Comparison of ENCODE assay signal across 23 cellular contexts in genomic region chrX:148588649-148589310, GRCh38.
A peak's percentile ranks its signal among the peaks of the same experiment; 100 is the strongest.
DNase-seq lines count a peak whose midpoint lies in the region; ATAC-seq and TF ChIP-seq lines count a peak whose summit lies in the region.
"Had no signal": no experiment of that assay in that cellular context is flagged by ENCODE, and none has a peak within 500 bp of the region (broad histone marks: within the 10 kb centered on the region; RNA-seq: fewer than 3 reads in every experiment).

No MANE protein-coding gene starts in this region.

- TF ChIP-seq CTCF in GM23338 (conservative IDR thresholded peaks at IDR 0.05; ENCODE audit: low read depth in 2 of 2) (no peak), OCI-LY3 (IDR thresholded peaks at IDR 0.05; ENCODE audit: low read depth, low read length) (peak; percentile 48), chondrocyte (IDR thresholded peaks at IDR 0.05) (peak; percentile 41), smooth muscle cell (IDR thresholded peaks at IDR 0.05; ENCODE audit: borderline replicate concordance, insufficient read depth, poor library complexity, severe bottlenecking) (no peak)

- H3K9me3 ChIP-seq in OCI-LY3 (ENCODE audit: insufficient read depth, low read length) = no peaks in the 10 kb centered on the region
- H3K9me3 ChIP-seq in smooth muscle cell (replicated peaks; ENCODE audit: low read depth) = peaks cover 7% of the 10 kb centered on the region
- H3K9me3 ChIP-seq: ascending aorta, left ventricle myocardium inferior, thyroid gland had no signal

- no peaks in the 10 kb centered on the region for H3K4me1 ChIP-seq in GM23338 (ENCODE audit: insufficient read depth)
- H3K4me1 ChIP-seq in OCI-LY3 (ENCODE audit: low read length) = peaks cover 31% of the 10 kb centered on the region
- no peaks in the 10 kb centered on the region for H3K4me1 ChIP-seq in smooth muscle cell (ENCODE audit: low read depth)
- H3K4me1 ChIP-seq: ascending aorta, left ventricle myocardium inferior, thyroid gland had no signal

- WGBS in smooth muscle cell (ENCODE audit: low lambda C conversion rate) = 66% methylated on average over 6 of the region's 6 CpGs

- H4K20me1 ChIP-seq in GM23338 (replicated peaks; ENCODE audit: insufficient read depth) = no peaks in the 10 kb centered on the region
- H4K20me1 ChIP-seq in OCI-LY3 (ENCODE audit: insufficient read depth, low read length) = no peaks in the 10 kb centered on the region
- H4K20me1 ChIP-seq in smooth muscle cell (ENCODE audit: low read depth) = no peaks in the 10 kb centered on the region

- H3K9me2 ChIP-seq in GM23338 (ENCODE audit: insufficient read depth) = no peaks in the 10 kb centered on the region

- no peak overlapping the region for H3K27ac ChIP-seq in GM23338 (ENCODE audit: low read depth)
- H3K27ac ChIP-seq in OCI-LY3 (ENCODE audit: low read length) = no peak overlapping the region
- no peak overlapping the region for H3K27ac ChIP-seq in smooth muscle cell (ENCODE audit: low read depth)
- H3K27ac ChIP-seq: ascending aorta, coronary artery, left ventricle myocardium inferior, thyroid gland had no signal

- H3K4me1 Mint-ChIP-seq in GM23338 (peaks cover 8% of the 10 kb centered on the region; the same call in 2 of the 3 replicates), chondrocyte (ENCODE audit: low read depth) (peaks cover under 1% of the 10 kb centered on the region)
- no peaks in the 10 kb centered on the region for H3K4me1 Mint-ChIP-seq in T-helper 2 cell treated with Interferon-gamma antibody and Interleukin-4, amounts not matched to agents 5 μg/mL and 100 μg/mL, for 36 hours (ENCODE audit: low read depth)
- H3K4me1 Mint-ChIP-seq: immature natural killer cell had no signal

- no peaks in the 10 kb centered on the region for H3K27me3 ChIP-seq in GM23338 (ENCODE audit: insufficient read depth)
- H3K27me3 ChIP-seq in OCI-LY3 (ENCODE audit: low read depth, low read length) = no peaks in the 10 kb centered on the region
- no peaks in the 10 kb centered on the region for H3K27me3 ChIP-seq in smooth muscle cell (ENCODE audit: low read depth)
- H3K27me3 ChIP-seq: ascending aorta, thyroid gland had no signal

- H3K27me3 Mint-ChIP-seq in GM23338 (ENCODE audit: insufficient read depth, low read depth, poor library complexity) (no peaks in the 10 kb centered on the region), chondrocyte (ENCODE audit: low read depth) (no peaks in the 10 kb centered on the region)
- no peaks in the 10 kb centered on the region for H3K27me3 Mint-ChIP-seq in T-helper 2 cell treated with Interferon-gamma antibody and Interleukin-4, amounts not matched to agents 5 μg/mL and 100 μg/mL, for 36 hours (ENCODE audit: low read depth)
- H3K27me3 Mint-ChIP-seq: activated CD4-positive, alpha-beta T cell treated with anti-CD3 and anti-CD28 coated beads for 36 hours had no signal

- H2AFZ ChIP-seq in GM23338 (no peak overlapping the region), OCI-LY3 (ENCODE audit: low read depth, low read length) (no peak overlapping the region), smooth muscle cell (ENCODE audit: low read depth) (no peak overlapping the region)

- peak overlapping the region; percentile 42; the same call in 1 of the 2 replicates for H3K27ac Mint-ChIP-seq in GM23338
- no peak overlapping the region for H3K27ac Mint-ChIP-seq in chondrocyte (ENCODE audit: unreplicated experiment)
- H3K27ac Mint-ChIP-seq in T-helper 2 cell treated with Interferon-gamma antibody and Interleukin-4, amounts not matched to agents 5 μg/mL and 100 μg/mL, for 36 hours = no peak overlapping the region
- H3K27ac Mint-ChIP-seq: activated CD4-positive, alpha-beta T cell treated with anti-CD3 and anti-CD28 coated beads for 36 hours; activated naive CD4-positive, alpha-beta T cell treated with anti-CD3 and anti-CD28 coated beads, Interleukin-2, amount 50 U/mL, for 72 hours; activated T-helper 1 cell treated with anti-CD3 and anti-CD28 coated beads, Interleukin-12 subunit alpha, Interleukin-12 subunit beta, Interleukin-2, Interleukin-4 antibody, amounts not matched to agents 30 ng/mL and 10 ng/mL and 1 ng/mL, durations not matched to agents 14 hours and 24 hours and 36 hours; CD14-positive monocyte; immature natural killer cell had no signal

- H3K36me3 Mint-ChIP-seq in GM23338 (ENCODE audit: low read depth) (no peaks in the 10 kb centered on the region), chondrocyte (ENCODE audit: low read depth) (no peaks in the 10 kb centered on the region)
- H3K36me3 Mint-ChIP-seq in T-helper 2 cell treated with Interferon-gamma antibody and Interleukin-4, amounts not matched to agents 5 μg/mL and 100 μg/mL, for 36 hours (ENCODE audit: low read depth) = no peaks in the 10 kb centered on the region
- H3K36me3 Mint-ChIP-seq: activated naive CD4-positive, alpha-beta T cell treated with anti-CD3 and anti-CD28 coated beads, Interleukin-2, amount 50 U/mL, for 72 hours; CD14-positive monocyte; immature natural killer cell had no signal

- DNase-seq in AG20443 (ENCODE audit: low spot score) = peak; percentile 31
- DNase-seq in GM23338 (ENCODE audit: low spot score) = no peak
- no peak for DNase-seq in chondrocyte (ENCODE audit: low spot score)
- no peak for DNase-seq in smooth muscle cell (lab: John Stamatoyannopoulos, UW; ENCODE audit: unreplicated experiment)
- no peak for DNase-seq in NCI-H446 treated with DMSO at 0.1 percent for 48 hours (lab: John Stamatoyannopoulos, UW)
- DNase-seq in T-helper 2 cell treated with Interferon-gamma antibody and Interleukin-4, amounts not matched to agents 5 μg/mL and 100 μg/mL, for 36 hours (ENCODE audit: low spot score) = no peak
- DNase-seq: ACHN; activated CD4-positive, alpha-beta T cell treated with anti-CD3 and anti-CD28 coated beads for 36 hours; immature natural killer cell; left ventricle myocardium inferior; NCI-H146; NCI-H2227 treated with DMSO at 0.1 percent for 48 hours; posterior cingulate gyrus; stimulated activated CD4-positive, alpha-beta T cell treated with anti-CD3 and anti-CD28 coated beads, Interleukin-2, amount 100 ng/mL, for 48 hours; stimulated activated naive CD8-positive, alpha-beta T cell treated with anti-CD3 and anti-CD28 coated beads, Interleukin-15, Interleukin-2, amounts not matched to agents 100 U/mL and 50 U/mL, for 24 hours; thyroid gland had no signal

- no peak overlapping the region for H3K4me2 ChIP-seq in GM23338
- H3K4me2 ChIP-seq in OCI-LY3 (ENCODE audit: low read length) = peak overlapping the region; percentile 46
- H3K4me2 ChIP-seq in smooth muscle cell = no peak overlapping the region

- H3K9me3 Mint-ChIP-seq in GM23338 = no peaks in the 10 kb centered on the region
- H3K9me3 Mint-ChIP-seq in chondrocyte (ENCODE audit: low read depth) = peaks cover 3% of the 10 kb centered on the region
- H3K9me3 Mint-ChIP-seq in T-helper 2 cell treated with Interferon-gamma antibody and Interleukin-4, amounts not matched to agents 5 μg/mL and 100 μg/mL, for 36 hours = no peaks in the 10 kb centered on the region
- H3K9me3 Mint-ChIP-seq: activated naive CD4-positive, alpha-beta T cell treated with anti-CD3 and anti-CD28 coated beads, Interleukin-2, amount 50 U/mL, for 72 hours; activated T-helper 1 cell treated with anti-CD3 and anti-CD28 coated beads, Interleukin-12 subunit alpha, Interleukin-12 subunit beta, Interleukin-2, Interleukin-4 antibody, amounts not matched to agents 30 ng/mL and 10 ng/mL and 1 ng/mL, durations not matched to agents 14 hours and 24 hours and 36 hours; CD14-positive monocyte; immature natural killer cell had no signal

- H3K4me3 Mint-ChIP-seq in GM23338 (no peak overlapping the region), chondrocyte (ENCODE audit: unreplicated experiment) (no peak overlapping the region)
- no peak overlapping the region for H3K4me3 Mint-ChIP-seq in T-helper 2 cell treated with Interferon-gamma antibody and Interleukin-4, amounts not matched to agents 5 μg/mL and 100 μg/mL, for 36 hours
- H3K4me3 Mint-ChIP-seq: activated CD4-positive, alpha-beta T cell treated with anti-CD3 and anti-CD28 coated beads for 36 hours; activated T-helper 1 cell treated with anti-CD3 and anti-CD28 coated beads, Interleukin-12 subunit alpha, Interleukin-12 subunit beta, Interleukin-2, Interleukin-4 antibody, amounts not matched to agents 30 ng/mL and 10 ng/mL and 1 ng/mL, durations not matched to agents 14 hours and 24 hours and 36 hours; CD14-positive monocyte; immature natural killer cell had no signal

- no peaks in the 10 kb centered on the region for H3F3A ChIP-seq in GM23338 (replicated peaks; ENCODE audit: low read depth)
- H3F3A ChIP-seq in smooth muscle cell (ENCODE audit: low read depth) = no peaks in the 10 kb centered on the region

- H3K4me3 ChIP-seq in GM23338 (no peak overlapping the region), OCI-LY3 (ENCODE audit: low read length) (no peak overlapping the region), smooth muscle cell (no peak overlapping the region)
- H3K4me3 ChIP-seq: ascending aorta, coronary artery, left ventricle myocardium inferior, thyroid gland had no signal

- H3K79me2 ChIP-seq in GM23338 (replicated peaks; ENCODE audit: insufficient read depth) (no peaks in the 10 kb centered on the region), OCI-LY3 (ENCODE audit: low read length) (no peaks in the 10 kb centered on the region), smooth muscle cell (ENCODE audit: low read depth) (no peaks in the 10 kb centered on the region)

- H3K9ac ChIP-seq in OCI-LY3 (ENCODE audit: low read length) (no peak overlapping the region), smooth muscle cell (ENCODE audit: low read depth) (no peak overlapping the region)

- ATAC-seq in GM23338 = no peak
- ATAC-seq in GM18909 (IDR thresholded peaks at IDR 0.05; ENCODE audit: poor library complexity, unreplicated experiment) = no peak
- ATAC-seq: activated CD4-positive, alpha-beta T cell treated with anti-CD3 and anti-CD28 coated beads for 36 hours; activated naive CD4-positive, alpha-beta T cell treated with anti-CD3 and anti-CD28 coated beads, Interleukin-2, amount 50 U/mL, for 72 hours; stimulated activated naive CD8-positive, alpha-beta T cell treated with anti-CD3 and anti-CD28 coated beads, Interleukin-15, Interleukin-2, amounts not matched to agents 100 U/mL and 50 U/mL, for 24 hours had no signal

- no peaks in the 10 kb centered on the region for H3K36me3 ChIP-seq in GM23338 (ENCODE audit: insufficient read depth)
- H3K36me3 ChIP-seq in OCI-LY3 (replicated peaks; ENCODE audit: low read depth, low read length) = no peaks in the 10 kb centered on the region
- H3K36me3 ChIP-seq in smooth muscle cell (ENCODE audit: low read depth) = no peaks in the 10 kb centered on the region
- H3K36me3 ChIP-seq: ascending aorta, left ventricle myocardium inferior, thyroid gland had no signal

Comparison
In these comparisons a context has a peak if more than half of its experiments do, and no peak if none do; other contexts are left out.
1. CTCF ChIP-seq: peak in OCI-LY3 (single experiment) and chondrocyte (single experiment); none in GM23338 (0 of 2) and smooth muscle cell (single experiment).